In the genomic region with DNA sequence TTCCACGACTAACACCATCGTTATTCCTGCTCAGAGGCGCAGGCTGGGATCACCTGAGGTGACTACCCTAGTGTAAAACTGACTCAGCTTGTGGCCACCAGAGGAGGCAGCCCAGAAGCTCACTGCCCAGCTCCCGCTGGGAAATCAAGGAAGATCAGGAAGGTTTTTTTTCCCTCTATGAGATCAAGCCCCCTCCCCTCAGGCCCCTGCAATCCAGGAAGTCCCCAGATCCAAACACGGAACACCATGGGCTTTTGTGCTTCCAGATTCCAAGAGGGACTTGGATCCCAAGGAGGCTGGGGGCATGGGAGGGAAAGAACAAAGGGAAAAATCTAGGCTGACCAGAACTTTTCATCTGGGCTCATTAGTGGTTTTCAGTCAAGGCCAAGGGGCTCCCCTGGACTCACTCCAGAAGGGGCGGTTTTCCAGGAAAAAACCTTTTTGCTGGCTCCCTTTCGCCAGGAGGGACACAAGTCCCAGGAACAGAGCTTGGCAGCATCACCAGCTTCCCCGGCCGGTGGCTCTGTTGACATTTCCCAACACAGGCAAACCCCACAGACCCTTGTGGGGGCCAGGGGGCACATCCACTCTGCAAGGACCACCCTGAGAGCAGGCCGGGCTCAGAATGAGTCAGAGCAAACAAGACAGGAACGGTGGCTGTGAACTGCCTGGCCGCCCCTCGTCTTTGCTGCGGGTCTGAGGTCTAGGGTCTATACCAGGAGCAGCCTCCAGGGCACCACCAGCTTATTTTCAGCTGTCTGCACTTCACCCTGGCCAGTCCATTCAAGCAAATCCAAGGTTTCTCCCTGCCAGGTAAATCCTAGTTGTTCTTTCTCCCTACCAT, we compare ENCODE assay signal across 1 cellular context.
TF ChIP-seq lines count a peak whose summit lies in the region.

No MANE protein-coding gene starts in this region.

TF ChIP-seq in GM23338, 12 proteins besides CTCF, POLR2A, EP300 and RAD21 (continued from another document):
- TF ChIP-seq, protein P1, sequence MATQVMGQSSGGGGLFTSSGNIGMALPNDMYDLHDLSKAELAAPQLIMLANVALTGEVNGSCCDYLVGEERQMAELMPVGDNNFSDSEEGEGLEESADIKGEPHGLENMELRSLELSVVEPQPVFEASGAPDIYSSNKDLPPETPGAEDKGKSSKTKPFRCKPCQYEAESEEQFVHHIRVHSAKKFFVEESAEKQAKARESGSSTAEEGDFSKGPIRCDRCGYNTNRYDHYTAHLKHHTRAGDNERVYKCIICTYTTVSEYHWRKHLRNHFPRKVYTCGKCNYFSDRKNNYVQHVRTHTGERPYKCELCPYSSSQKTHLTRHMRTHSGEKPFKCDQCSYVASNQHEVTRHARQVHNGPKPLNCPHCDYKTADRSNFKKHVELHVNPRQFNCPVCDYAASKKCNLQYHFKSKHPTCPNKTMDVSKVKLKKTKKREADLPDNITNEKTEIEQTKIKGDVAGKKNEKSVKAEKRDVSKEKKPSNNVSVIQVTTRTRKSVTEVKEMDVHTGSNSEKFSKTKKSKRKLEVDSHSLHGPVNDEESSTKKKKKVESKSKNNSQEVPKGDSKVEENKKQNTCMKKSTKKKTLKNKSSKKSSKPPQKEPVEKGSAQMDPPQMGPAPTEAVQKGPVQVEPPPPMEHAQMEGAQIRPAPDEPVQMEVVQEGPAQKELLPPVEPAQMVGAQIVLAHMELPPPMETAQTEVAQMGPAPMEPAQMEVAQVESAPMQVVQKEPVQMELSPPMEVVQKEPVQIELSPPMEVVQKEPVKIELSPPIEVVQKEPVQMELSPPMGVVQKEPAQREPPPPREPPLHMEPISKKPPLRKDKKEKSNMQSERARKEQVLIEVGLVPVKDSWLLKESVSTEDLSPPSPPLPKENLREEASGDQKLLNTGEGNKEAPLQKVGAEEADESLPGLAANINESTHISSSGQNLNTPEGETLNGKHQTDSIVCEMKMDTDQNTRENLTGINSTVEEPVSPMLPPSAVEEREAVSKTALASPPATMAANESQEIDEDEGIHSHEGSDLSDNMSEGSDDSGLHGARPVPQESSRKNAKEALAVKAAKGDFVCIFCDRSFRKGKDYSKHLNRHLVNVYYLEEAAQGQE (IDR thresholded peaks at IDR 0.05; ENCODE audit: unreplicated experiment): no peak
- TF ChIP-seq, protein P2, sequence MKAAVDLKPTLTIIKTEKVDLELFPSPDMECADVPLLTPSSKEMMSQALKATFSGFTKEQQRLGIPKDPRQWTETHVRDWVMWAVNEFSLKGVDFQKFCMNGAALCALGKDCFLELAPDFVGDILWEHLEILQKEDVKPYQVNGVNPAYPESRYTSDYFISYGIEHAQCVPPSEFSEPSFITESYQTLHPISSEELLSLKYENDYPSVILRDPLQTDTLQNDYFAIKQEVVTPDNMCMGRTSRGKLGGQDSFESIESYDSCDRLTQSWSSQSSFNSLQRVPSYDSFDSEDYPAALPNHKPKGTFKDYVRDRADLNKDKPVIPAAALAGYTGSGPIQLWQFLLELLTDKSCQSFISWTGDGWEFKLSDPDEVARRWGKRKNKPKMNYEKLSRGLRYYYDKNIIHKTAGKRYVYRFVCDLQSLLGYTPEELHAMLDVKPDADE (IDR thresholded peaks at IDR 0.05): no peak
- no peak for TF ChIP-seq EZH2 (IDR thresholded peaks at IDR 0.05; ENCODE audit: low read depth, unreplicated experiment)
- TF ChIP-seq STAT1 (IDR thresholded peaks at IDR 0.05; ENCODE audit: unreplicated experiment): no peak
- TF ChIP-seq, protein P3, sequence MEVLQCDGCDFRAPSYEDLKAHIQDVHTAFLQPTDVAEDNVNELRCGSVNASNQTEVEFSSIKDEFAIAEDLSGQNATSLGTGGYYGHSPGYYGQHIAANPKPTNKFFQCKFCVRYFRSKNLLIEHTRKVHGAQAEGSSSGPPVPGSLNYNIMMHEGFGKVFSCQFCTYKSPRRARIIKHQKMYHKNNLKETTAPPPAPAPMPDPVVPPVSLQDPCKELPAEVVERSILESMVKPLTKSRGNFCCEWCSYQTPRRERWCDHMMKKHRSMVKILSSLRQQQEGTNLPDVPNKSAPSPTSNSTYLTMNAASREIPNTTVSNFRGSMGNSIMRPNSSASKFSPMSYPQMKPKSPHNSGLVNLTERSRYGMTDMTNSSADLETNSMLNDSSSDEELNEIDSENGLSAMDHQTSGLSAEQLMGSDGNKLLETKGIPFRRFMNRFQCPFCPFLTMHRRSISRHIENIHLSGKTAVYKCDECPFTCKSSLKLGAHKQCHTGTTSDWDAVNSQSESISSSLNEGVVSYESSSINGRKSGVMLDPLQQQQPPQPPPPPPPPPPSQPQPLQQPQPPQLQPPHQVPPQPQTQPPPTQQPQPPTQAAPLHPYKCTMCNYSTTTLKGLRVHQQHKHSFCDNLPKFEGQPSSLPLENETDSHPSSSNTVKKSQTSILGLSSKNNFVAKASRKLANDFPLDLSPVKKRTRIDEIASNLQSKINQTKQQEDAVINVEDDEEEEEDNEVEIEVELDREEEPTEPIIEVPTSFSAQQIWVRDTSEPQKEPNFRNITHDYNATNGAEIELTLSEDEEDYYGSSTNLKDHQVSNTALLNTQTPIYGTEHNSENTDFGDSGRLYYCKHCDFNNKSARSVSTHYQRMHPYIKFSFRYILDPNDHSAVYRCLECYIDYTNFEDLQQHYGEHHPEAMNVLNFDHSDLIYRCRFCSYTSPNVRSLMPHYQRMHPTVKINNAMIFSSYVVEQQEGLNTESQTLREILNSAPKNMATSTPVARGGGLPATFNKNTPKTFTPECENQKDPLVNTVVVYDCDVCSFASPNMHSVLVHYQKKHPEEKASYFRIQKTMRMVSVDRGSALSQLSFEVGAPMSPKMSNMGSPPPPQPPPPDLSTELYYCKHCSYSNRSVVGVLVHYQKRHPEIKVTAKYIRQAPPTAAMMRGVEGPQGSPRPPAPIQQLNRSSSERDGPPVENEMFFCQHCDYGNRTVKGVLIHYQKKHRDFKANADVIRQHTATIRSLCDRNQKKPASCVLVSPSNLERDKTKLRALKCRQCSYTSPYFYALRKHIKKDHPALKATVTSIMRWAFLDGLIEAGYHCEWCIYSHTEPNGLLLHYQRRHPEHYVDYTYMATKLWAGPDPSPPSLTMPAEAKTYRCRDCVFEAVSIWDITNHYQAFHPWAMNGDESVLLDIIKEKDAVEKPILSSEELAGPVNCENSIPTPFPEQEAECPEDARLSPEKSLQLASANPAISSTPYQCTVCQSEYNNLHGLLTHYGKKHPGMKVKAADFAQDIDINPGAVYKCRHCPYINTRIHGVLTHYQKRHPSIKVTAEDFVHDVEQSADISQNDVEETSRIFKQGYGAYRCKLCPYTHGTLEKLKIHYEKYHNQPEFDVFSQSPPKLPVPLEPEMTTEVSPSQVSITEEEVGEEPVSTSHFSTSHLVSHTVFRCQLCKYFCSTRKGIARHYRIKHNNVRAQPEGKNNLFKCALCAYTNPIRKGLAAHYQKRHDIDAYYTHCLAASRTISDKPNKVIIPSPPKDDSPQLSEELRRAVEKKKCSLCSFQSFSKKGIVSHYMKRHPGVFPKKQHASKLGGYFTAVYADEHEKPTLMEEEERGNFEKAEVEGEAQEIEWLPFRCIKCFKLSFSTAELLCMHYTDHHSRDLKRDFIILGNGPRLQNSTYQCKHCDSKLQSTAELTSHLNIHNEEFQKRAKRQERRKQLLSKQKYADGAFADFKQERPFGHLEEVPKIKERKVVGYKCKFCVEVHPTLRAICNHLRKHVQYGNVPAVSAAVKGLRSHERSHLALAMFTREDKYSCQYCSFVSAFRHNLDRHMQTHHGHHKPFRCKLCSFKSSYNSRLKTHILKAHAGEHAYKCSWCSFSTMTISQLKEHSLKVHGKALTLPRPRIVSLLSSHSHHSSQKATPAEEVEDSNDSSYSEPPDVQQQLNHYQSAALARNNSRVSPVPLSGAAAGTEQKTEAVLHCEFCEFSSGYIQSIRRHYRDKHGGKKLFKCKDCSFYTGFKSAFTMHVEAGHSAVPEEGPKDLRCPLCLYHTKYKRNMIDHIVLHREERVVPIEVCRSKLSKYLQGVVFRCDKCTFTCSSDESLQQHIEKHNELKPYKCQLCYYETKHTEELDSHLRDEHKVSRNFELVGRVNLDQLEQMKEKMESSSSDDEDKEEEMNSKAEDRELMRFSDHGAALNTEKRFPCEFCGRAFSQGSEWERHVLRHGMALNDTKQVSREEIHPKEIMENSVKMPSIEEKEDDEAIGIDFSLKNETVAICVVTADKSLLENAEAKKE (CRISPR knock-in tag; IDR thresholded peaks at IDR 0.05): no peak
- TF ChIP-seq ZNF114 (CRISPR knock-in tag; IDR thresholded peaks at IDR 0.05): no peak
- no peak for TF ChIP-seq POLR2AphosphoS5 (IDR thresholded peaks at IDR 0.05; ENCODE audit: low read depth)
- no peak for TF ChIP-seq CREB1 (CRISPR knock-in tag; IDR thresholded peaks at IDR 0.05; ENCODE audit: low read depth)
